In the genomic region with DNA sequence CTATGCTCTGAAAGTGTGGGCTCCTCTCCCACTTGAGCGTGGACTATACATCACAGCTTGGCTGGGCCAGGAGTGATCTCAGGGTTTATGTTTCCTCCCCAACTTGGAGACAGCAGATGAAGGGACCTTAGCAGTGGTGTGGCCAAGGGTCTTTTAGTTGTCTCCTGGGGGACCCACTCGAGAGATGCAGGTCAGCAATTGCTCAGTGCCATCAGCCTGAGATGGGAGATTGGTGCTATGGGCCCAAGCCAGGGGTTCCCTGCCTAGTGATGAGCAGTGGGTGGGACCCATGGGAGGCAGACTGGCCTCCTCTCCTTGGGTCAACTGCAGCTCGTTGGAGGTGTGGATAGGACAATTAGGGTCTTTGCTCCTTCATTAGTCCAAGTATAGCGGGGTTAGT, we compare ENCODE assay signal across 10 cellular contexts.
"Had no signal": no experiment of that assay in that cellular context is flagged by ENCODE, and none has a peak within 500 bp of the region (broad histone marks: within the 10 kb centered on the region; RNA-seq: fewer than 3 reads in every experiment).

No MANE protein-coding gene starts in this region.

- H3K36me3 ChIP-seq: HAP-1 had no signal

- H3K36me3 Mint-ChIP-seq: IgD-negative memory B cell had no signal

- H3K4me3 ChIP-seq: GM23248, HAP-1 had no signal

- ATAC-seq: HCT116, HepG2 had no signal

- H3K9me3 ChIP-seq: HAP-1 had no signal

- H3K4me3 Mint-ChIP-seq: HFFc6, IgD-negative memory B cell had no signal

- H3K27me3 Mint-ChIP-seq: IgD-negative memory B cell had no signal

- H3K27ac ChIP-seq: GM23248, HL-60 had no signal

- DNase-seq: GM23248, GOT3, H7, HFFc6, KBM-7 had no signal

- H3K4me1 ChIP-seq: HAP-1 had no signal

- H3K27ac Mint-ChIP-seq: HFFc6, IgD-negative memory B cell had no signal

- H3K4me1 Mint-ChIP-seq: IgD-negative memory B cell had no signal
